Comparison of ENCODE assay signal across 15 cellular contexts in the genomic region with DNA sequence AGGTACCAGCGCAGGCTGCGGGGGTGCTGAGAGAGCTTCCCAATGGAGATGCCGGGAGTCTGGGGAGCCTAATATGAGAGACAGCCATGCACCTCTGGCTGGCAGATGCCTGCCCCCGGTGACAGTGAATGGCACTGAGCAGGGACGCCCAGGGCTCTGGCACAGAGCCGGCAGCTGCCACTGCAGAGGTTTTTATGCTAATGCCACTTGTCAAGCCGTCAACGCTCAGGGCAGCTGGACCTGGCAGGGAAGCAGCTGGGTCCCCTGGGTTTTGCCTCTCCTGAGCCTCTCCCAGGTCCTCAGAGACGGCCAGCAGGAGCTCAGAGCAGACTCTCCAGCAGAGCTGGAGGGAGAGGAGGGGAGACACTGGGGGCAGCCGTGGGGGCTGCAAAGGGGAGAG.
A peak's percentile ranks its signal among the peaks of the same experiment; 100 is the strongest.
DNase-seq lines count a peak whose midpoint lies in the region; ATAC-seq and TF ChIP-seq lines count a peak whose summit lies in the region.
"Had no signal": no experiment of that assay in that cellular context is flagged by ENCODE, and none has a peak within 500 bp of the region (broad histone marks: within the 10 kb centered on the region; RNA-seq: fewer than 3 reads in every experiment).

No MANE protein-coding gene starts in this region.

- peaks cover 12% of the 10 kb centered on the region for H3K9me3 Mint-ChIP-seq in Caco-2 (ENCODE audit: unreplicated experiment)
- H3K9me3 Mint-ChIP-seq in Calu3 (ENCODE audit: low read depth, unreplicated experiment), result no peaks in the 10 kb centered on the region
- H3K9me3 Mint-ChIP-seq: activated naive CD4-positive, alpha-beta T cell treated with anti-CD3 and anti-CD28 coated beads, Interleukin-2, amount 10 ng/mL, durations not matched to agents 7 days and 5 days had no signal

- H3K4me1 ChIP-seq in Caco-2, result peaks cover 26% of the 10 kb centered on the region
- H3K4me1 ChIP-seq: gastrocnemius medialis had no signal

- peaks cover 1% of the 10 kb centered on the region for H3K36me3 Mint-ChIP-seq in Caco-2 (ENCODE audit: insufficient read depth, unreplicated experiment)
- no peaks in the 10 kb centered on the region for H3K36me3 Mint-ChIP-seq in Calu3 (ENCODE audit: insufficient read depth, unreplicated experiment)
- H3K36me3 Mint-ChIP-seq: activated naive CD4-positive, alpha-beta T cell treated with anti-CD3 and anti-CD28 coated beads, Interleukin-2, amount 10 ng/mL, durations not matched to agents 7 days and 5 days had no signal

- BruUV-seq in Caco-2 (replicated peaks; lab: Mats Ljungman, UMichigan) (no TSS peak), Calu3 (replicated peaks; lab: Mats Ljungman, UMichigan) (no TSS peak)

- H3K4me3 ChIP-seq in Caco-2 (ENCODE audit: low read depth, low read length), result no peak overlapping the region
- H3K4me3 ChIP-seq: gastrocnemius medialis had no signal

- H3K27ac Mint-ChIP-seq in Caco-2 (ENCODE audit: unreplicated experiment) (peak overlapping the region; percentile 12), Calu3 (ENCODE audit: unreplicated experiment) (no peak overlapping the region)
- H3K27ac Mint-ChIP-seq: activated naive CD4-positive, alpha-beta T cell treated with anti-CD3 and anti-CD28 coated beads, Interleukin-2, amount 10 ng/mL, durations not matched to agents 7 days and 5 days had no signal

- DNase-seq in Caco-2 (no peak), NCI-H1105 treated with DMSO at 0.1 percent for 48 hours (lab: John Stamatoyannopoulos, UW) (peak; percentile 97), NCI-H524 (lab: John Stamatoyannopoulos, UW) (peak; percentile 84 to 97), left cardiac atrium (no peak), RWPE1 (ENCODE audit: low spot score) (no peak), Calu3 (no peak)
- DNase-seq: activated naive CD4-positive, alpha-beta T cell treated with anti-CD3 and anti-CD28 coated beads, Interleukin-2, amount 10 ng/mL, durations not matched to agents 7 days and 5 days; AML-193; gastrocnemius medialis; GF-D8; stimulated activated CD4-positive, alpha-beta T cell treated with anti-CD3 and anti-CD28 coated beads, Interleukin-2, amount 100 ng/mL, for 48 hours had no signal

- peaks cover 31% of the 10 kb centered on the region for H3K4me1 Mint-ChIP-seq in Caco-2 (ENCODE audit: low read depth, unreplicated experiment)
- peaks cover under 1% of the 10 kb centered on the region for H3K4me1 Mint-ChIP-seq in Calu3 (ENCODE audit: low read depth, unreplicated experiment)
- H3K4me1 Mint-ChIP-seq: activated naive CD4-positive, alpha-beta T cell treated with anti-CD3 and anti-CD28 coated beads, Interleukin-2, amount 10 ng/mL, durations not matched to agents 7 days and 5 days had no signal

- ATAC-seq in left cardiac atrium (peak; percentile 41 to 80), GM19351 (IDR thresholded peaks at IDR 0.05; ENCODE audit: unreplicated experiment) (no peak), GM18505 (IDR thresholded peaks at IDR 0.05; ENCODE audit: unreplicated experiment) (no peak)
- ATAC-seq: gastrocnemius medialis had no signal

- H3K4me3 Mint-ChIP-seq in Caco-2 (ENCODE audit: unreplicated experiment) (no peak overlapping the region), Calu3 (ENCODE audit: low read depth, unreplicated experiment) (no peak overlapping the region)
- H3K4me3 Mint-ChIP-seq: activated naive CD4-positive, alpha-beta T cell treated with anti-CD3 and anti-CD28 coated beads, Interleukin-2, amount 10 ng/mL, durations not matched to agents 7 days and 5 days had no signal

- TF ChIP-seq POLR2A in GM18505 (IDR thresholded peaks at IDR 0.05; ENCODE audit: borderline replicate concordance, extremely low read depth, insufficient read depth, insufficient read length), result no peak

- intact Hi-C loops in Caco-2 (cut with micrococcal nuclease; ENCODE audit: unreplicated experiment) (no loop called here), left cardiac atrium (cut with DNase I) (no loop called here), Calu3 (cut with micrococcal nuclease; ENCODE audit: unreplicated experiment) (no loop called here)

- H3K27me3 ChIP-seq in Caco-2 (replicated peaks; ENCODE audit: control insufficient read depth, insufficient read depth, low read length), result no peaks in the 10 kb centered on the region

- H3K27me3 Mint-ChIP-seq in Caco-2 (ENCODE audit: insufficient read depth, unreplicated experiment), result no peaks in the 10 kb centered on the region
- peaks cover 70% of the 10 kb centered on the region for H3K27me3 Mint-ChIP-seq in Calu3 (ENCODE audit: unreplicated experiment)

- no peaks in the 10 kb centered on the region for H3K9me3 ChIP-seq in Caco-2
- H3K9me3 ChIP-seq: gastrocnemius medialis had no signal

- no peak for TF ChIP-seq CTCF in Caco-2 (IDR thresholded peaks at IDR 0.05; ENCODE audit: insufficient read depth in 1 of 2, low read depth in 1 of 2, low read length in 1 of 2, severe bottlenecking in 1 of 2, unreplicated experiment in 1 of 2)
- TF ChIP-seq CTCF in RWPE1 (conservative IDR thresholded peaks at IDR 0.05; ENCODE audit: low read depth), result no peak
- TF ChIP-seq CTCF in Calu3 (IDR thresholded peaks at IDR 0.05; ENCODE audit: unreplicated experiment), result no peak

- POLR2A ChIA-PET in Caco-2 (lab: Charles Lee), result no interaction called here
- POLR2A ChIA-PET in RWPE1 (lab: Yijun Ruan, JAX; ENCODE audit: low non-redundant PET), result no interaction called here

- CTCF ChIA-PET in Caco-2 (lab: Charles Lee) (no interaction called here), RWPE1 (lab: Yijun Ruan, JAX) (no interaction called here), Calu3 (lab: Charles Lee) (no interaction called here)

- no peaks in the 10 kb centered on the region for H3K36me3 ChIP-seq in Caco-2 (ENCODE audit: control insufficient read depth, insufficient read depth, low read length)
- H3K36me3 ChIP-seq: gastrocnemius medialis had no signal

- H3K27ac ChIP-seq in RWPE1, result no peak overlapping the region
- H3K27ac ChIP-seq: gastrocnemius medialis, HL-60, VCaP had no signal

Comparison
In these comparisons a context has a peak if more than half of its experiments do, and no peak if none do; other contexts are left out.
1. DNase-seq: peak in NCI-H1105 treated with DMSO at 0.1 percent for 48 hours (single experiment) and NCI-H524 (2 of 2); none in Caco-2 (0 of 2), left cardiac atrium (single experiment), RWPE1 (single experiment) and Calu3 (single experiment).
2. ATAC-seq: peak in left cardiac atrium (2 of 2); none in GM19351 (single experiment) and GM18505 (single experiment).